ENCODE assay signal across 8 cellular contexts in genomic region chr3:105868745-105869530, GRCh38. TPM values are rescaled to one million over a fixed set of nuclear protein-coding genes. Genes with fewer than 3 reads are reported as not detected.
DNase-seq lines count a peak whose midpoint lies in the region; ATAC-seq lines count a peak whose summit lies in the region.

Gene CBLB, minus strand, starts transcription at chr3:105869012. Its CDS starts 1,435 bp downstream, at chr3:105867577.

- intact Hi-C loops in aorta (cut with DNase I): loop anchor here (2.0 to 10.0 kb wide), 3 partner anchors 38 to 256 kb away; no protein-coding TSS in a partner anchor

- DNase-seq in NCI-H2081 (lab: John Stamatoyannopoulos, UW): peak; percentile 93 to 97
- DNase-seq in T1000 (lab: John Stamatoyannopoulos, UW): peak; percentile 91
- peak; percentile 98 for DNase-seq in astrocyte of the hippocampus (ENCODE audit: low read depth, low spot score)
- DNase-seq in hepatic stellate cell (ENCODE audit: low spot score): peak; percentile 95
- peak; percentile 94 to 97 for DNase-seq in aorta

- peak within 1 kb of the TSS; percentile 86 for H3K9ac ChIP-seq in rectal smooth muscle tissue (ENCODE audit: low read length)

- no peaks in the 10 kb centered on the region for H3K27me3 ChIP-seq in rectal smooth muscle tissue (ENCODE audit: control insufficient read depth, insufficient read depth, low read length)
- H3K27me3 ChIP-seq in aorta (ENCODE audit: control insufficient read depth in 1 of 2, insufficient read depth in 2 of 2, low read length in 1 of 2): no peaks in the 10 kb centered on the region

- no peaks in the 10 kb centered on the region for H3K9me3 ChIP-seq in aorta (ENCODE audit: control insufficient read depth, low read length)

- ATAC-seq in GM18508 (IDR thresholded peaks at IDR 0.05; ENCODE audit: insufficient read depth, unreplicated experiment) (peak; percentile 71), HG03025 (IDR thresholded peaks at IDR 0.05; ENCODE audit: low FRiP score, unreplicated experiment) (peak; percentile 87), aorta (ENCODE audit: low FRiP score) (peak; percentile 97)

- WGBS in aorta, 2 donors: 0% methylated on average over 53 to 67 of the region's 67 CpGs

- H3K36me3 ChIP-seq in rectal smooth muscle tissue (ENCODE audit: control insufficient read depth, insufficient read depth, low read length) (no peaks in the 10 kb centered on the region), aorta (ENCODE audit: control insufficient read depth in 1 of 2, insufficient read depth in 2 of 2, low read length in 1 of 2) (no peaks in the 10 kb centered on the region)

- peaks cover 15% of the 10 kb centered on the region for H3K4me1 ChIP-seq in rectal smooth muscle tissue (ENCODE audit: control insufficient read depth, insufficient read depth, low read length)
- peaks cover 0 to 2% of the 10 kb centered on the region in 2 donors for H3K4me1 ChIP-seq in aorta (ENCODE audit: control insufficient read depth in 1 of 2, insufficient read depth in 2 of 2, low read length in 2 of 2)

- peak within 1 kb of the TSS; percentile 92 for H3K27ac ChIP-seq in rectal smooth muscle tissue (ENCODE audit: low read depth, low read length)
- peak within 1 kb of the TSS; percentile 51 to 76 for H3K27ac ChIP-seq in aorta (ENCODE audit: low read depth in 1 of 2, low read length in 2 of 2)

- H3K4me3 ChIP-seq in rectal smooth muscle tissue (ENCODE audit: low read length): peak within 1 kb of the TSS; percentile 94
- H3K4me3 ChIP-seq in aorta (ENCODE audit: low read length in 2 of 2): peak within 1 kb of the TSS; percentile 61 to 94

RNA-seq across cellular contexts. Expression of gene CBLB, which starts in this region (rescaled TPM):
- 100 to 1,000 TPM in 1 of 2 donors, 10 to 100 TPM in 1; 93.3 to 126 TPM for total RNA-seq in aorta
- 10 to 100 TPM in 1 of 2 donors, 1 to 10 TPM in 1; 3.3 to 15.0 TPM for polyA plus RNA-seq in aorta

Comparison
In these comparisons a context has a peak if more than half of its experiments do, and no peak if none do; other contexts are left out.
1. Peak in every context shown above with its lines: DNase-seq, ATAC-seq, H3K4me3 ChIP-seq and H3K27ac ChIP-seq.